Comparison of ENCODE assay signal across 11 cellular contexts in the genomic region with DNA sequence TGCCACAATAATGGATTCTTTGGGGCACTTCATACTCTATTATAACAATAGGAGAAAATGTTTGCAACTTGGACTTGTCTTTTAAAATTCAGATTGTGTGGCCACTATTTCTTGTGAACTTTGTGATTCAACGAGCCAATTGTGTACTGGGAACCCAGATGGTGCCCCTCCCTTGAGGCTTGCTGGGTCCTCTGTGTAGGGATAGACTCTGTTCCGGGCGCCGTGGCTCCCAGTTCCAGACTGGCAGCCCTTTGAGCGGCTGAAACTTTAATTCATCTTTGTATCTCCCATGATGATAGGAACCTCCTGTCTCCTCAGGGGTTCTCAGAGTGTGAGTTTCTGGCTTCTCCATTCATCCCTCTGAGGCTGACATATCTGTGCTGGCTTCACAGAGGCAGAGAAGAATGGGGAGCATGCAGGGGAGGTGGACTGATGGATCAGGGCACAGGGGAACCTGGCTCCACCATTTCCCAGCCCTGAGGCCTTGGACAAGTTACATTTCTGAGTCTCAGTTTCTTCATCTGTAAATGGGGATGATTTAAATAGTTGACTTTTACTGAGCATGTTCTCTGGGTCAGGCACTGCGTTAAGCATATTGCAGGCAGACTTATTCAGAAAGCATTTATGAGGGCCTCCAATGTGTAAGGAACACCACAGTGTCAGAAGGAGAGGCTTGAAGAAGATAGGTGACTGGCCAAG. TPM values are rescaled to one million over a fixed set of nuclear protein-coding genes. Genes with fewer than 3 reads are reported as not detected.
DNase-seq lines count a peak whose midpoint lies in the region; ATAC-seq and TF ChIP-seq lines count a peak whose summit lies in the region.
"Had no signal": no experiment of that assay in that cellular context is flagged by ENCODE, and none has a peak within 500 bp of the region (broad histone marks: within the 10 kb centered on the region; RNA-seq: fewer than 3 reads in every experiment).

No MANE protein-coding gene starts in this region.

- H3K4me1 ChIP-seq in adipocyte (ENCODE audit: control insufficient read depth, insufficient read depth, low read length) (peaks cover 64% of the 10 kb centered on the region), tibial artery (peaks cover 0 to 52% (median 28%) of the 10 kb centered on the region in 4 donors)

- no peaks in the 10 kb centered on the region for H3K27me3 Mint-ChIP-seq in activated T-cell treated with anti-CD3 and anti-CD28 coated beads, Interleukin-2, amount 50 U/mL, for 72 hours (ENCODE audit: low read depth)
- no peaks in the 10 kb centered on the region for H3K27me3 Mint-ChIP-seq in mesothelial cell of epicardium (ENCODE audit: low read depth)

- no peak for ATAC-seq in activated T-cell treated with anti-CD3 and anti-CD28 coated beads, Interleukin-2, amount 50 U/mL, for 72 hours (replicated peaks in 1 of 2)
- ATAC-seq in activated CD4-positive, CD25-positive, alpha-beta regulatory T cell treated with anti-CD3 and anti-CD28 coated beads, Interleukin-2, amount 50 U/mL, for 24 hours = no peak

- peak overlapping the region; percentile 96 to 98 for H3K4me3 Mint-ChIP-seq in activated T-cell treated with anti-CD3 and anti-CD28 coated beads, Interleukin-2, amount 50 U/mL, for 72 hours
- H3K4me3 Mint-ChIP-seq in mesothelial cell of epicardium = no peak overlapping the region

- peak overlapping the region; percentile 78 to 79 for H3K27ac ChIP-seq in tibial artery

- H3K9me3 ChIP-seq in adipocyte (ENCODE audit: control insufficient read depth, low read length) = peaks cover 9% of the 10 kb centered on the region
- peaks cover 0 to 8% (median 7%) of the 10 kb centered on the region in 3 donors for H3K9me3 ChIP-seq in tibial artery

- intact Hi-C loops in tibial artery (cut with DNase I; ENCODE audit: low total_unique reads) = loop anchor here (5.0 to 10.0 kb wide), 2 partner anchors 52 to 154 kb away; a partner anchor contains a TSS

- H3K4me3 ChIP-seq in adipocyte (ENCODE audit: low read length) = peak overlapping the region; percentile 58
- H3K4me3 ChIP-seq in tibial artery = no peak overlapping the region

- H3K27me3 ChIP-seq in adipocyte (replicated peaks; ENCODE audit: control insufficient read depth, insufficient read depth, low read length) (no peaks in the 10 kb centered on the region), tibial artery (no peaks in the 10 kb centered on the region)

- no peak for DNase-seq in activated T-cell treated with anti-CD3 and anti-CD28 coated beads, Interleukin-2, amount 50 U/mL, for 72 hours
- no peak for DNase-seq in activated T-cell treated with anti-CD3 and anti-CD28 coated beads, Interleukin-2, amount 50 U/mL, for 48 hours
- DNase-seq in adipocyte (ENCODE audit: low read depth) = no peak
- DNase-seq in mesothelial cell of epicardium (ENCODE audit: low spot score in 2 of 2, unreplicated experiment in 2 of 2) = no peak
- DNase-seq in tibial artery = no peak
- DNase-seq in GOT3 (lab: John Stamatoyannopoulos, UW) = no peak
- no peak for DNase-seq in NCI-H1436 (lab: John Stamatoyannopoulos, UW)
- DNase-seq: H7, NCI-H2171, T-helper 9 cell had no signal

- peak overlapping the region; percentile 86 for H3K9ac ChIP-seq in adipocyte (ENCODE audit: low read length)

- peak overlapping the region; percentile 67 for H3K27ac Mint-ChIP-seq in activated T-cell treated with anti-CD3 and anti-CD28 coated beads, Interleukin-2, amount 50 U/mL, for 72 hours
- peak overlapping the region; percentile 59 for H3K27ac Mint-ChIP-seq in mesothelial cell of epicardium

- TF ChIP-seq CTCF in mesothelial cell of epicardium (IDR thresholded peaks at IDR 0.05; ENCODE audit: unreplicated experiment) (no peak), tibial artery (IDR thresholded peaks at IDR 0.05) (no peak)

- H3K36me3 ChIP-seq in adipocyte (ENCODE audit: control insufficient read depth, insufficient read depth, low read length, severe bottlenecking) = no peaks in the 10 kb centered on the region
- no peaks in the 10 kb centered on the region for H3K36me3 ChIP-seq in tibial artery

- peaks cover 3 to 6% of the 10 kb centered on the region in 2 donors for H3K9me3 Mint-ChIP-seq in activated T-cell treated with anti-CD3 and anti-CD28 coated beads, Interleukin-2, amount 50 U/mL, for 72 hours
- peaks cover 6% of the 10 kb centered on the region for H3K9me3 Mint-ChIP-seq in mesothelial cell of epicardium

- H3K36me3 Mint-ChIP-seq in activated T-cell treated with anti-CD3 and anti-CD28 coated beads, Interleukin-2, amount 50 U/mL, for 72 hours (ENCODE audit: insufficient read depth in 2 of 2) = peaks cover 7 to 14% of the 10 kb centered on the region in 2 donors
- peaks cover 4% of the 10 kb centered on the region for H3K36me3 Mint-ChIP-seq in mesothelial cell of epicardium

- H3K4me1 Mint-ChIP-seq in activated T-cell treated with anti-CD3 and anti-CD28 coated beads, Interleukin-2, amount 50 U/mL, for 72 hours (ENCODE audit: low read depth) = peaks cover 67% of the 10 kb centered on the region
- peaks cover 56% of the 10 kb centered on the region for H3K4me1 Mint-ChIP-seq in mesothelial cell of epicardium

RNA-seq across cellular contexts. Expression of a gene that starts 15.2 kb away (rescaled TPM):
- total RNA-seq in activated T-cell treated with anti-CD3 and anti-CD28 coated beads, Interleukin-2, amount 50 U/mL, for 72 hours = 1 to 10 TPM; 7.2 to 8.4 TPM
- total RNA-seq in mesothelial cell of epicardium = 3.7 to 4.1 TPM (median 4.1 TPM) in 3 replicates

RNA-seq across cellular contexts. Expression of a gene that starts 54.8 kb away (rescaled TPM):
- 10 to 100 TPM; 14.3 to 15.3 TPM for total RNA-seq in activated T-cell treated with anti-CD3 and anti-CD28 coated beads, Interleukin-2, amount 50 U/mL, for 72 hours
- 8.7 to 9.8 TPM (median 8.8 TPM) in 3 replicates for total RNA-seq in mesothelial cell of epicardium
